ENCODE assay signal across 8 cellular contexts in the genomic region with DNA sequence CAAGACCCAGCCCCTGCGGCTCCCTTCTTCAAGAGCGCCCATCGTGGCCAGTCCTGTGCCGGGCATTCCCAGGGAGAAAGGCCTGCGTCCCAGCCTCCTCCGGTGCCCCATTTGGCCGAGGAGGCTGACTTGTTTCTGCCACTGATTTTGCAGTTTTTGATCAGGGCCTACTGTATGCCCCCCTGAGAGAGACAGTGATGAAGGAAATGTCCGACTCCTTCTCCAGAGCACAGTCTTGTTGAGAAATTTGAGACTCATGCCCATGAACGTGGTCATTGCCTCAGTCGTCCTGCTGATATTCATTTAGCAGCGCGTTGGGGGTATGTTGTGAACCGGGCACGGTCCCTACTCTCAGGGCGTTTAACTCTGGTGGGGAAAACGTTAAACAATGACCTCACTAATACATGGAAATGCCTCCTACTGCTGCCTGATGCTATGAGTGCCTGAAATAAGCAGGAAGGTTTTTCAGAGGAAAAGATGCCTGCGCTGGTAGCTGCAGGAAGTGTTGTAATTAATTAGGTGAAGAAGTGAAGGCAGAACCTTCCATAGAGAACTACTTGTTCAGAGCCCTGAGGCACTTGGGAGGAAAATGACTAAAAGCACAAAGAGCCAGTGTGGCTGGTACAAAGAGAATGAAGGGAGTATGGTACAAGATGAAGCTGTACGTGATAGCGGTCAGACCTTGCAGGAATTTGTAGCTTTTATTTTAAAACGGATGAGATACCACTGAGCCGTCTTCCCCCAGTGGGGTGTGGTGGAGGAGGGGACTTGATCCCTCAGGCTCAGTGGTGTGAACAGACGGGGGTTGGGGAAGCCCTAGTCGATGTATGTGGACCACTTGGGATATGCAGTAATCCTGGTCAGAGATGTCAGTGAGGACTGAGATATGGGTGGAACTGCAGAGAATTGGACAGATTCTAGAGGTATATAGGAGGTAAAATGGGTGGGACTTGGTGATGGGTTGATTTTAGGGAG. TPM values are rescaled to one million over a fixed set of nuclear protein-coding genes. Genes with fewer than 3 reads are reported as not detected.
DNase-seq lines count a peak whose midpoint lies in the region; ATAC-seq and TF ChIP-seq lines count a peak whose summit lies in the region.

No MANE protein-coding gene starts in this region.

- H3K27ac Mint-ChIP-seq in Calu3 (ENCODE audit: unreplicated experiment), result no peak overlapping the region
- H3K27ac Mint-ChIP-seq in immature natural killer cell, result no peak overlapping the region

- H3K9me3 ChIP-seq in thymus (ENCODE audit: control insufficient read depth), result no peaks in the 10 kb centered on the region

- H3K4me1 ChIP-seq in thymus (ENCODE audit: control insufficient read depth, insufficient read depth, low read length), result peaks cover 22% of the 10 kb centered on the region

- peak; percentile 5 for ATAC-seq in HG02943 (IDR thresholded peaks at IDR 0.05; ENCODE audit: low read depth, unreplicated experiment)

- H3K27ac ChIP-seq in thymus (ENCODE audit: low read depth), result peak overlapping the region; percentile 97

- H3K27me3 Mint-ChIP-seq in Calu3 (ENCODE audit: unreplicated experiment) (no peaks in the 10 kb centered on the region), immature natural killer cell (ENCODE audit: low read depth in 3 of 3) (peaks cover 0 to 5% (median 2%) of the 10 kb centered on the region in 3 donors)

- H3K4me3 Mint-ChIP-seq in Calu3 (ENCODE audit: low read depth, unreplicated experiment) (no peak overlapping the region), immature natural killer cell (no peak overlapping the region)

- WGBS in thymus, result 9% methylated on average over 23 of the region's 23 CpGs

- no peaks in the 10 kb centered on the region for H3K27me3 ChIP-seq in thymus (ENCODE audit: control insufficient read depth, insufficient read depth)

- intact Hi-C loops in Calu3 (cut with micrococcal nuclease; ENCODE audit: unreplicated experiment), result loop anchor here (5.0 kb wide), 1 partner anchor 100 kb away; no protein-coding TSS in a partner anchor

- H3K9me3 Mint-ChIP-seq in Calu3 (ENCODE audit: low read depth, unreplicated experiment) (no peaks in the 10 kb centered on the region), immature natural killer cell (peaks cover 0 to 2% (median 0%) of the 10 kb centered on the region in 6 donors)

- peaks cover 7% of the 10 kb centered on the region for H3K36me3 ChIP-seq in thymus (ENCODE audit: control insufficient read depth, insufficient read depth)

- peak overlapping the region; percentile 72 for H3K4me3 ChIP-seq in thymus (ENCODE audit: low read length)

- H3K36me3 Mint-ChIP-seq in Calu3 (ENCODE audit: insufficient read depth, unreplicated experiment), result peaks cover 6% of the 10 kb centered on the region
- H3K36me3 Mint-ChIP-seq in immature natural killer cell, result peaks cover 4 to 17% (median 13%) of the 10 kb centered on the region in 3 donors

- no peak for TF ChIP-seq CTCF in Calu3 (IDR thresholded peaks at IDR 0.05; ENCODE audit: unreplicated experiment)

- DNase-seq in Calu3, result no peak
- peak; percentile 25 for DNase-seq in amniotic epithelial cell (ENCODE audit: low read depth)
- DNase-seq in immature natural killer cell, result peak in 2 of 3 donors; percentile 7 to 10
- DNase-seq in NCI-H510A treated with DMSO at 0.1 percent for 48 hours (lab: John Stamatoyannopoulos, UW), result no peak
- no peak for DNase-seq in T1000 (lab: John Stamatoyannopoulos, UW)
- no peak for DNase-seq in stimulated activated CD4-positive, alpha-beta T cell treated with anti-CD3 and anti-CD28 coated beads, Interleukin-2, amount 100 ng/mL, for 24 hours

- BruUV-seq in Calu3 (replicated peaks; lab: Mats Ljungman, UMichigan), result TSS peak; percentile 71

- CTCF ChIA-PET in Calu3 (lab: Charles Lee), result interaction anchor here (0.7 to 1.0 kb wide), 4 partner anchors 35 to 252 kb away, joined by 3 to 5 read pairs (median 4); no protein-coding TSS in a partner anchor

- H3K4me1 Mint-ChIP-seq in Calu3 (ENCODE audit: low read depth, unreplicated experiment) (peaks cover 11% of the 10 kb centered on the region), immature natural killer cell (peaks cover 7 to 44% of the 10 kb centered on the region in 2 donors)

RNA-seq across cellular contexts. Expression of a gene that starts 0.7 kb away (rescaled TPM):
- total RNA-seq in Calu3 (2022), result 26.6 and 28.5 TPM in 2 replicates
- polyA plus RNA-seq in immature natural killer cell (100 to 1,000 TPM in 1 of 3 donors, 10 to 100 TPM in 2; 72.0 to 133 (median 74.1) TPM), thymus (35.4 TPM)

RNA-seq across cellular contexts. Expression of a gene that starts 1.0 kb away (rescaled TPM):
- total RNA-seq in Calu3 (2022), result 78.1 and 81.0 TPM in 2 replicates
- 100 to 1,000 TPM in 2 of 3 donors, 10 to 100 TPM in 1; 80.7 to 150 (median 101) TPM for polyA plus RNA-seq in immature natural killer cell
- polyA plus RNA-seq in thymus, result 36.8 TPM

RNA-seq across cellular contexts. Expression of a gene that starts 57.9 kb away (rescaled TPM):
- total RNA-seq in Calu3 (2022), result not detected in 2 replicates
- polyA plus RNA-seq in immature natural killer cell (under 1 TPM in 1 of 3 donors, not detected in 2; 0.35 TPM), thymus (0.16 TPM)

Comparison
In these comparisons a context has a peak if more than half of its experiments do, and no peak if none do; other contexts are left out.
1. DNase-seq: peak in amniotic epithelial cell (single experiment) and immature natural killer cell (2 of 3); none in Calu3 (single experiment), NCI-H510A treated with DMSO at 0.1 percent for 48 hours (single experiment), T1000 (single experiment) and stimulated activated CD4-positive, alpha-beta T cell treated with anti-CD3 and anti-CD28 coated beads, Interleukin-2, amount 100 ng/mL, for 24 hours (0 of 2).